23 cellular contexts compared by ENCODE assay signal in the genomic region with DNA sequence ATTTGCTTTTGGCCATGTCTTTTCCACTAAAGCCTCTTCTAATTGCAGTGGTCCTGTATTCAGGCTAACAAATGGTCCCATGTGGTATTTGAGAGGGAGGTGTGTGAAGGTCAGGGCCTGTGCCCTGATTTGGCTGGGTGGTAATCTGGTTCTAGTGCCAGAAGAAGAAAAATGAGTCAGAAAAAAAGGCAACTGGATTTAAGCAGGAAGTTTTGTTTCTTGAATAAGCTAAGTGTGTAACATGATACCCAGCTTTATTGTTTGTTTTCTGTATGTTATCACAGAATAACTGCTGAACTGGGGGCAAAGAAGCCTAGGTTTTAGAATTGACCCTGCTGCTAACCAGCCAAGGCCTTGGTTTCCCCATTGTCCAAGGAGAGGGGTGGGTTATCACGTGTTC.
DNase-seq lines count a peak whose midpoint lies in the region; ATAC-seq and TF ChIP-seq lines count a peak whose summit lies in the region.
"Had no signal": no experiment of that assay in that cellular context is flagged by ENCODE, and none has a peak within 500 bp of the region (broad histone marks: within the 10 kb centered on the region; RNA-seq: fewer than 3 reads in every experiment).

No MANE protein-coding gene starts in this region.

- peaks cover 24% of the 10 kb centered on the region for H3K36me3 Mint-ChIP-seq in MCF 10A (ENCODE audit: insufficient read depth, unreplicated experiment)

- TF ChIP-seq CTCF in MCF 10A (IDR thresholded peaks at IDR 0.05; ENCODE audit: unreplicated experiment) (no peak), breast epithelium (IDR thresholded peaks at IDR 0.05) (no peak), foreskin fibroblast (IDR thresholded peaks at IDR 0.05; ENCODE audit: low read depth, low read length) (no peak)

- H3K27ac ChIP-seq in breast epithelium: no peak overlapping the region
- H3K27ac ChIP-seq: A549, BLaER1, cardiac muscle cell, KMS-11, SJSA1, suprapubic skin, VCaP had no signal

- intact Hi-C loops in MCF 10A (cut with micrococcal nuclease) (no loop called here), breast epithelium (cut with DNase I; ENCODE audit: low total_unique reads) (no loop called here)

- BruUV-seq in MCF 10A (replicated peaks; lab: Mats Ljungman, UMichigan): no TSS peak

- no peak for TF ChIP-seq POLR2A in breast epithelium (IDR thresholded peaks at IDR 0.05)

- H3K4me3 ChIP-seq in breast epithelium (no peak overlapping the region), foreskin fibroblast (ENCODE audit: low read depth in 1 of 2, low read length in 2 of 2) (no peak overlapping the region)
- H3K4me3 ChIP-seq: A549, BLaER1, cardiac muscle cell, SJSA1, suprapubic skin had no signal

- CTCF ChIA-PET in MCF 10A (lab: Yijun Ruan, JAX): interaction anchor here (1.9 kb wide), 1 partner anchor 81 kb away, joined by 4 read pairs; no protein-coding TSS in a partner anchor

- no peak for ATAC-seq in HG03135 (IDR thresholded peaks at IDR 0.05; ENCODE audit: unreplicated experiment)
- ATAC-seq: A549 had no signal

- peak; percentile 17 for DNase-seq in MCF 10A (ENCODE audit: unreplicated experiment)
- DNase-seq in breast epithelium (ENCODE audit: low spot score in 2 of 2): no peak
- peak; percentile 12 for DNase-seq in amniotic epithelial cell (ENCODE audit: low read depth)
- DNase-seq in foreskin fibroblast: peak; percentile 26 to 55
- no peak for DNase-seq in NCI-H146 (lab: John Stamatoyannopoulos, UW)
- DNase-seq in inferior parietal cortex (ENCODE audit: extremely low spot score): no peak
- no peak for DNase-seq in CD1c-positive myeloid dendritic cell (ENCODE audit: extremely low spot score)
- DNase-seq: activated CD4-positive, alpha-beta T cell treated with anti-CD3 and anti-CD28 coated beads, Interleukin-2, amount 50 U/mL, for 1 hour; mesendoderm; naive B cell; NCI-H1048; NCI-H2029 treated with DMSO at 0.1 percent for 48 hours; NCI-H526; T-helper 2 cell had no signal

- no peaks in the 10 kb centered on the region for H3K27me3 Mint-ChIP-seq in MCF 10A (ENCODE audit: insufficient read depth, unreplicated experiment)
- H3K27me3 Mint-ChIP-seq: naive B cell had no signal

- no peaks in the 10 kb centered on the region for H3K36me3 ChIP-seq in breast epithelium

- H3K4me3 Mint-ChIP-seq in MCF 10A (ENCODE audit: unreplicated experiment): no peak overlapping the region
- H3K4me3 Mint-ChIP-seq: naive B cell had no signal

- H3K9me3 Mint-ChIP-seq in MCF 10A (ENCODE audit: unreplicated experiment): no peaks in the 10 kb centered on the region
- H3K9me3 Mint-ChIP-seq: activated T-helper 2 cell treated with anti-CD3 and anti-CD28 coated beads, Interferon-gamma antibody, Interleukin-2, Interleukin-4, amounts not matched to agents 10 μg/mL and 5 μg/mL and 100 μg/mL, durations not matched to agents 14 hours and 24 hours and 36 hours had no signal

- no peaks in the 10 kb centered on the region for H3K9me3 ChIP-seq in breast epithelium
- H3K9me3 ChIP-seq: A549, SJSA1, suprapubic skin had no signal

- no peaks in the 10 kb centered on the region for H3K27me3 ChIP-seq in breast epithelium
- H3K27me3 ChIP-seq: BLaER1, cardiac muscle cell, SJSA1, suprapubic skin had no signal

- H3K27ac Mint-ChIP-seq in MCF 10A (ENCODE audit: low read depth, unreplicated experiment): no peak overlapping the region
- H3K27ac Mint-ChIP-seq: activated T-helper 2 cell treated with anti-CD3 and anti-CD28 coated beads, Interferon-gamma antibody, Interleukin-2, Interleukin-4, amounts not matched to agents 10 μg/mL and 5 μg/mL and 100 μg/mL, durations not matched to agents 14 hours and 24 hours and 36 hours; naive B cell had no signal

- POLR2A ChIA-PET in MCF 10A (lab: Yijun Ruan, JAX): interaction anchor here (1.4 kb wide), 1 partner anchor 135 kb away, joined by 4 read pairs; no protein-coding TSS in a partner anchor

- no peaks in the 10 kb centered on the region for H3K4me1 ChIP-seq in breast epithelium
- H3K4me1 ChIP-seq: suprapubic skin had no signal

- H3K4me1 Mint-ChIP-seq in MCF 10A (ENCODE audit: insufficient read depth, unreplicated experiment): peaks cover 7% of the 10 kb centered on the region

Comparison
In these comparisons a context has a peak if more than half of its experiments do, and no peak if none do; other contexts are left out.
1. DNase-seq: peak in MCF 10A (single experiment), amniotic epithelial cell (single experiment) and foreskin fibroblast (2 of 2); none in breast epithelium (0 of 2), NCI-H146 (single experiment), inferior parietal cortex (single experiment) and CD1c-positive myeloid dendritic cell (single experiment).